Comparison of ENCODE assay signal across 16 cellular contexts in the genomic region with DNA sequence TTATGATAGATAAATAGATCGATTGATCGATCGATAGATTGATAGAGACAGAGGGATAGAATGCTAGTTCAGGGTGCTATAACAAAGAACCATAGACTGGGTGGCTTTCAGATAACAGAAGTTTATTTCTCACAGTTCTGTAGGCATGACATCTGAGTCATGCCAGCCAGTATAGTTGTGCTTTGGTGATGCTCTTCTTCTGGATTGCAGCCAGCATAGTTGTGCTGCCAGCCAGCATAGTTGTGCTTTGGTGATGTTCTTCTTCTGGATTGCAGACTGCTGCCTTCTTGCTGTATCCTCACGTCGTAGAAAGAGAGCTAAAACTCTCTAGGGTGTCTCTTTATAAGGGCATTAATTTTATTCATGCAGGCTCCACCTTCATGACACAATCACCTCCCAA.
DNase-seq lines count a peak whose midpoint lies in the region; ATAC-seq, FAIRE-seq and TF ChIP-seq lines count a peak whose summit lies in the region.
"Had no signal": no experiment of that assay in that cellular context is flagged by ENCODE, and none has a peak within 500 bp of the region (broad histone marks: within the 10 kb centered on the region; RNA-seq: fewer than 3 reads in every experiment).

No MANE protein-coding gene starts in this region.

- peak; percentile 63 for DNase-seq in EL
- DNase-seq in RCC 7860 (ENCODE audit: low spot score), result peak; percentile 89
- peak; percentile 41 for DNase-seq in epithelial cell of prostate (ENCODE audit: low read depth, low spot score)
- no peak for DNase-seq in osteocyte (ENCODE audit: extremely low spot score, unreplicated experiment)
- DNase-seq in NOMO-1 (lab: John Stamatoyannopoulos, UW; ENCODE audit: unreplicated experiment in 2 of 2), result no peak
- DNase-seq in G401 (ENCODE audit: low spot score), result no peak
- no peak for DNase-seq in activated T-cell treated with anti-CD3 and anti-CD28 coated beads, Interleukin-2, amount 50 U/mL, for 72 hours
- DNase-seq in mesothelial cell of epicardium (ENCODE audit: low spot score in 2 of 2, unreplicated experiment in 2 of 2), result no peak
- DNase-seq: C1 segment of cervical spinal cord; KBM-7; NCI-H1930; stimulated activated CD4-positive, alpha-beta T cell treated with anti-CD3 and anti-CD28 coated beads, Interleukin-2, amount 100 ng/mL, for 48 hours had no signal

- ATAC-seq in activated T-cell treated with anti-CD3 and anti-CD28 coated beads, Interleukin-2, amount 50 U/mL, for 72 hours (replicated peaks in 1 of 2), result no peak
- ATAC-seq: activated naive CD4-positive, alpha-beta T cell treated with anti-CD3 and anti-CD28 coated beads, Interleukin-2, amount 50 U/mL, for 72 hours; gastroesophageal sphincter; WTC11 had no signal

- H3K4me1 Mint-ChIP-seq in osteocyte (ENCODE audit: unreplicated experiment) (peaks cover 13% of the 10 kb centered on the region), mesothelial cell of epicardium (peaks cover 3% of the 10 kb centered on the region)
- no peaks in the 10 kb centered on the region for H3K4me1 Mint-ChIP-seq in activated T-cell treated with anti-CD3 and anti-CD28 coated beads, Interleukin-2, amount 50 U/mL, for 72 hours (ENCODE audit: low read depth)
- H3K4me1 Mint-ChIP-seq: WTC11 had no signal

- H3K36me3 Mint-ChIP-seq in osteocyte (ENCODE audit: unreplicated experiment) (no peaks in the 10 kb centered on the region), mesothelial cell of epicardium (no peaks in the 10 kb centered on the region)
- no peaks in the 10 kb centered on the region for H3K36me3 Mint-ChIP-seq in activated T-cell treated with anti-CD3 and anti-CD28 coated beads, Interleukin-2, amount 50 U/mL, for 72 hours (ENCODE audit: insufficient read depth in 2 of 2)
- H3K36me3 Mint-ChIP-seq: activated naive CD4-positive, alpha-beta T cell treated with anti-CD3 and anti-CD28 coated beads, Interleukin-2, amount 50 U/mL, for 72 hours; WTC11 had no signal

- H3K27ac Mint-ChIP-seq in osteocyte (ENCODE audit: unreplicated experiment), result peak overlapping the region; percentile 5
- H3K27ac Mint-ChIP-seq in activated T-cell treated with anti-CD3 and anti-CD28 coated beads, Interleukin-2, amount 50 U/mL, for 72 hours, result no peak overlapping the region
- H3K27ac Mint-ChIP-seq in mesothelial cell of epicardium, result no peak overlapping the region
- H3K27ac Mint-ChIP-seq: activated naive CD4-positive, alpha-beta T cell treated with anti-CD3 and anti-CD28 coated beads, Interleukin-2, amount 50 U/mL, for 72 hours; WTC11 had no signal

- no peak overlapping the region for H3K27ac ChIP-seq in epithelial cell of prostate
- H3K27ac ChIP-seq: gastroesophageal sphincter, SK-N-MC had no signal

- in situ Hi-C loops in G401 (cut with HindIII; ENCODE audit: low sequenced_read_pairs), result no loop called here

- H3K9me3 Mint-ChIP-seq in osteocyte (ENCODE audit: unreplicated experiment), result no peaks in the 10 kb centered on the region
- peaks cover 0 to 8% of the 10 kb centered on the region in 2 donors for H3K9me3 Mint-ChIP-seq in activated T-cell treated with anti-CD3 and anti-CD28 coated beads, Interleukin-2, amount 50 U/mL, for 72 hours
- H3K9me3 Mint-ChIP-seq in mesothelial cell of epicardium, result peaks cover 3% of the 10 kb centered on the region

- H3K4me3 Mint-ChIP-seq in osteocyte (ENCODE audit: unreplicated experiment), result no peak overlapping the region
- H3K4me3 Mint-ChIP-seq in activated T-cell treated with anti-CD3 and anti-CD28 coated beads, Interleukin-2, amount 50 U/mL, for 72 hours, result no peak overlapping the region
- H3K4me3 Mint-ChIP-seq in mesothelial cell of epicardium, result no peak overlapping the region
- H3K4me3 Mint-ChIP-seq: WTC11 had no signal

- H3K27me3 Mint-ChIP-seq in osteocyte (ENCODE audit: unreplicated experiment), result no peaks in the 10 kb centered on the region
- H3K27me3 Mint-ChIP-seq in activated T-cell treated with anti-CD3 and anti-CD28 coated beads, Interleukin-2, amount 50 U/mL, for 72 hours (ENCODE audit: low read depth), result no peaks in the 10 kb centered on the region
- no peaks in the 10 kb centered on the region for H3K27me3 Mint-ChIP-seq in mesothelial cell of epicardium (ENCODE audit: low read depth)

- TF ChIP-seq CTCF in osteocyte (IDR thresholded peaks at IDR 0.05) (no peak), mesothelial cell of epicardium (IDR thresholded peaks at IDR 0.05; ENCODE audit: unreplicated experiment) (no peak)

- peak; percentile 88 for FAIRE-seq in RCC 7860 (lab: Jason Lieb, UNC)

Comparison
In these comparisons a context has a peak if more than half of its experiments do, and no peak if none do; other contexts are left out.
1. DNase-seq: peak in EL (single experiment), RCC 7860 (single experiment) and epithelial cell of prostate (single experiment); none in osteocyte (single experiment), NOMO-1 (0 of 2), G401 (single experiment), activated T-cell treated with anti-CD3 and anti-CD28 coated beads, Interleukin-2, amount 50 U/mL, for 72 hours (0 of 2) and mesothelial cell of epicardium (0 of 2).